17 cellular contexts compared by ENCODE assay signal in the genomic region with DNA sequence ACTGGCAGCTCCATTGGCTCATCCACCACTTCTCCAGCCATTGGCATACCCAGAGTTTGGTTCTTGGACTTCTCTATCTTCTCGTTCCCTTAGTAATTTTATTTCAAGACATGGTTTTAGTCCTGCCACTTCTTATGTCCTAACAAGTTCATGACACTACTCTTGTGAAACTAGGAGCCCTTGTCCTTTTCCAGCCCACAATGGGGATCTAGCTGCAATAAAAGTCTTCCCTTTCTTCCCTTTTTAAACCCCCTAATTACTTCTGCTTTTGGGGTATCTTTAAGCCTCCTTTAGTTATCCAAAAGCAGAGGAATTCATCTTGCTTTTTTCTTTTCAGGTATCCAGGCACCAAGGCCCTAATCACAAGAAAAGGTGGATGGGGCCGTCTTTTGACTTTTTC.
"Had no signal": no experiment of that assay in that cellular context is flagged by ENCODE, and none has a peak within 500 bp of the region (broad histone marks: within the 10 kb centered on the region; RNA-seq: fewer than 3 reads in every experiment).

No MANE protein-coding gene starts in this region.

- H3K27ac ChIP-seq: coronary artery, left ventricle myocardium inferior, right lobe of liver had no signal

- H3K27me3 ChIP-seq: right lobe of liver had no signal

- H3K9me3 ChIP-seq: left ventricle myocardium inferior, right lobe of liver had no signal

- H3K36me3 ChIP-seq: left ventricle myocardium inferior, right lobe of liver had no signal

- H3K9me3 Mint-ChIP-seq: nephron progenitor cell had no signal

- H3K4me3 Mint-ChIP-seq: activated naive CD8-positive, alpha-beta T cell treated with anti-CD3 and anti-CD28 coated beads, Interleukin-2, amount 10 ng/mL, durations not matched to agents 7 days and 5 days; nephron progenitor cell had no signal

- ATAC-seq: activated CD4-positive, CD25-positive, alpha-beta regulatory T cell treated with anti-CD3 and anti-CD28 coated beads, Interleukin-2, amount 50 U/mL, for 24 hours; right lobe of liver; stimulated activated naive CD8-positive, alpha-beta T cell treated with anti-CD3 and anti-CD28 coated beads, Interleukin-15, Interleukin-2, amounts not matched to agents 100 U/mL and 50 U/mL, for 24 hours had no signal

- H3K36me3 Mint-ChIP-seq: brain had no signal

- H3K27ac Mint-ChIP-seq: activated naive CD8-positive, alpha-beta T cell treated with anti-CD3 and anti-CD28 coated beads, Interleukin-2, amount 10 ng/mL, durations not matched to agents 7 days and 5 days; activated T-helper 1 cell treated with anti-CD3 and anti-CD28 coated beads, Interleukin-12 subunit alpha, Interleukin-12 subunit beta, Interleukin-2, Interleukin-4 antibody, amounts not matched to agents 30 ng/mL and 10 ng/mL and 1 ng/mL, durations not matched to agents 14 hours and 24 hours and 36 hours; nephron progenitor cell had no signal

- H3K4me1 ChIP-seq: right lobe of liver had no signal

- H3K4me3 ChIP-seq: coronary artery, left ventricle myocardium inferior, right lobe of liver, smooth muscle cell had no signal

- DNase-seq: activated naive CD4-positive, alpha-beta T cell; activated naive CD8-positive, alpha-beta T cell treated with anti-CD3 and anti-CD28 coated beads, Interleukin-2, amount 10 ng/mL, durations not matched to agents 7 days and 5 days; central memory CD4-positive, alpha-beta T cell; effector CD8-positive, alpha-beta T cell; foreskin fibroblast; glutamatergic neuron; left ventricle myocardium inferior; mesenchymal stem cell; nephron progenitor cell; right lobe of liver; stimulated activated naive CD8-positive, alpha-beta T cell treated with anti-CD3 and anti-CD28 coated beads, Interleukin-15, Interleukin-2, amounts not matched to agents 100 U/mL and 50 U/mL, for 24 hours; trophoblast cell had no signal
